Comparison of ENCODE assay signal across 24 cellular contexts in the genomic region with DNA sequence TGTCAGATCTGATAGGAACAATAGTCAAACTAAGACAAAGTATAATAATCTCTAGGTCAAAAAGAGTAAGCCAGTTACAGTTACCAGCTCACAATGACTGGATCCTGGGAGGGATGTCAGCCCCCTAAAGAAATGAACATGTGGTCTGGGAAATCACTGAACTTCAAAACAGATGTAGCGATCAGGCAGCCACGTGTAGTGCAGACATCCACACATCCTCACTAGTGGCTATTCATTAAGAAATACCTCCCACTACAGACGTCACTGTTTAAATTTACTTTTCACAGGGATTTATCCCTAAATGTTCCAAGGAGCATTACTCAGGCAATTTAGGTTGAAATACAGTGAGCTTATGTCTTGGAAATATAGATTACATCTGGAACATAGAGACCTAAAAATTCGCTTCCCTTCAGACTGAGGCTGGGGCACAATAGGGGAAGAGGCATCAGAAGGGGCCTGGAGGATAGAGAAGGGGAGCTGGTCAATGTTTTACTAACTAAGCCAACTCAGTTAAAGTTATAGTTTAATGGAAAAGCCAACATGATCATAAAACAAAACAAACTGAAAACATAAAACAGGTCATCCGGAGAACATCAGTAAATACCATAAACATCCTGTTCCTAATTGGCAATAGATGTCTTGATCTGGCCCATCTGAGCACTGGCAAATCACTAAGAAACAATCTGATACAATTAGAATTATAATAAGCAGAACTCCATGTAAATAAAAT.
DNase-seq lines count a peak whose midpoint lies in the region; ATAC-seq and TF ChIP-seq lines count a peak whose summit lies in the region.
"Had no signal": no experiment of that assay in that cellular context is flagged by ENCODE, and none has a peak within 500 bp of the region (broad histone marks: within the 10 kb centered on the region; RNA-seq: fewer than 3 reads in every experiment).

No MANE protein-coding gene starts in this region.

- no peak overlapping the region for H3K4me3 Mint-ChIP-seq in nephron progenitor cell
- H3K4me3 Mint-ChIP-seq: activated T-helper 17 cell treated with anti-CD3 and anti-CD28 coated beads, Interleukin-2, amount 50 U/mL, for 72 hours; brain; CD4-positive, alpha-beta T cell; naive B cell; stimulated activated effector memory CD8-positive, alpha-beta T cell treated with anti-CD3 and anti-CD28 coated beads, Interleukin-12 subunit alpha, Interleukin-12 subunit beta, amount 100 ng/mL, for 72 hours; T-helper 2 cell treated with Interferon-gamma antibody and Interleukin-4, amounts not matched to agents 5 μg/mL and 100 μg/mL, for 36 hours had no signal

- in situ Hi-C loops in ACHN (cut with HindIII; ENCODE audit: low pct_ligation_motif_present, low pct_unique_long_range_greater_than_20kb, low sequenced_read_pairs) = no loop called here

- H3K4me1 Mint-ChIP-seq in nephron progenitor cell = peaks cover 16% of the 10 kb centered on the region
- H3K4me1 Mint-ChIP-seq: activated T-helper 17 cell treated with anti-CD3 and anti-CD28 coated beads, Interleukin-2, amount 50 U/mL, for 72 hours; naive B cell; stimulated activated effector memory CD8-positive, alpha-beta T cell treated with anti-CD3 and anti-CD28 coated beads, Interleukin-12 subunit alpha, Interleukin-12 subunit beta, amount 100 ng/mL, for 72 hours had no signal

- peaks cover 14% of the 10 kb centered on the region for H3K36me3 Mint-ChIP-seq in nephron progenitor cell (ENCODE audit: low read depth)
- H3K36me3 Mint-ChIP-seq: stimulated activated effector memory CD8-positive, alpha-beta T cell treated with anti-CD3 and anti-CD28 coated beads, Interleukin-12 subunit alpha, Interleukin-12 subunit beta, amount 100 ng/mL, for 72 hours had no signal

- DNase-seq in ACHN (peak; percentile 6), kidney tubule cell (ENCODE audit: low spot score) (peak; percentile 13), nephron progenitor cell (no peak), cerebellar cortex (ENCODE audit: low spot score) (no peak), NCI-H146 treated with DMSO at 0.1 percent for 48 hours (lab: John Stamatoyannopoulos, UW; ENCODE audit: unreplicated experiment) (no peak)
- DNase-seq: activated CD4-positive, alpha-beta T cell treated with anti-CD3 and anti-CD28 coated beads for 4 hours; activated naive CD4-positive, alpha-beta T cell treated with anti-CD3 and anti-CD28 coated beads, Interleukin-2, amount 50 U/mL, for 16 hours; CD4-positive, alpha-beta T cell; hypothalamus; left lung; naive B cell; NCI-H146; NCI-H2107; nucleus accumbens; Peyer's patch; SHP77 had no signal

- ATAC-seq in SK-N-SH treated with all-trans-retinoic acid at 6 μM for 48 hours (peak; percentile 23; the same call in 1 of the 3 replicates), GM21526 (IDR thresholded peaks at IDR 0.05; ENCODE audit: low FRiP score, unreplicated experiment) (no peak), HG02610 (IDR thresholded peaks at IDR 0.05; ENCODE audit: unreplicated experiment) (no peak)
- ATAC-seq: activated T-helper 17 cell treated with anti-CD3 and anti-CD28 coated beads, Interleukin-2, amount 50 U/mL, for 72 hours; GM12878; left lung; stimulated activated effector memory CD8-positive, alpha-beta T cell treated with anti-CD3 and anti-CD28 coated beads, Interleukin-12 subunit alpha, Interleukin-12 subunit beta, amount 100 ng/mL, for 72 hours had no signal

- peaks cover 3% of the 10 kb centered on the region for H3K9me3 Mint-ChIP-seq in nephron progenitor cell
- H3K9me3 Mint-ChIP-seq: activated T-helper 17 cell treated with anti-CD3 and anti-CD28 coated beads, Interleukin-2, amount 50 U/mL, for 72 hours; CD4-positive, alpha-beta T cell; stimulated activated effector memory CD8-positive, alpha-beta T cell treated with anti-CD3 and anti-CD28 coated beads, Interleukin-12 subunit alpha, Interleukin-12 subunit beta, amount 100 ng/mL, for 72 hours; T-helper 2 cell treated with Interferon-gamma antibody and Interleukin-4, amounts not matched to agents 5 μg/mL and 100 μg/mL, for 36 hours had no signal

- no peak for TF ChIP-seq CTCF in nephron progenitor cell (IDR thresholded peaks at IDR 0.05)

- peak overlapping the region; percentile 17 for H3K27ac Mint-ChIP-seq in nephron progenitor cell
- H3K27ac Mint-ChIP-seq: activated T-helper 17 cell treated with anti-CD3 and anti-CD28 coated beads, Interleukin-2, amount 50 U/mL, for 72 hours; brain; CD4-positive, alpha-beta T cell; stimulated activated effector memory CD8-positive, alpha-beta T cell treated with anti-CD3 and anti-CD28 coated beads, Interleukin-12 subunit alpha, Interleukin-12 subunit beta, amount 100 ng/mL, for 72 hours; T-helper 2 cell treated with Interferon-gamma antibody and Interleukin-4, amounts not matched to agents 5 μg/mL and 100 μg/mL, for 36 hours had no signal

- no peaks in the 10 kb centered on the region for H3K27me3 Mint-ChIP-seq in nephron progenitor cell (ENCODE audit: low read depth, poor library complexity)
- H3K27me3 Mint-ChIP-seq: activated T-helper 17 cell treated with anti-CD3 and anti-CD28 coated beads, Interleukin-2, amount 50 U/mL, for 72 hours; CD4-positive, alpha-beta T cell; naive B cell had no signal

TF ChIP-seq in SK-N-SH treated with all-trans-retinoic acid at 6 μM for 48 hours, 23 proteins besides CTCF, POLR2A, EP300 and RAD21:
- peak; percentile 59; the same call in 1 of the 2 replicates for TF ChIP-seq TCF4 (CRISPR knock-in tag; IDR thresholded peaks at IDR 0.05; ENCODE audit: borderline replicate concordance)
- no peak for TF ChIP-seq BACH2 (CRISPR knock-in tag; IDR thresholded peaks at IDR 0.05; ENCODE audit: borderline replicate concordance)
- no peak for TF ChIP-seq ESRRG (CRISPR knock-in tag; IDR thresholded peaks at IDR 0.05)
- TF ChIP-seq PPARA (CRISPR knock-in tag; IDR thresholded peaks at IDR 0.05; ENCODE audit: borderline replicate concordance) = no peak
- no peak for TF ChIP-seq POU6F1 (CRISPR knock-in tag; IDR thresholded peaks at IDR 0.05; ENCODE audit: borderline replicate concordance, low read depth)

Comparison
In these comparisons a context has a peak if more than half of its experiments do, and no peak if none do; other contexts are left out.
1. DNase-seq: peak in ACHN (single experiment) and kidney tubule cell (single experiment); none in nephron progenitor cell (single experiment), cerebellar cortex (single experiment) and NCI-H146 treated with DMSO at 0.1 percent for 48 hours (single experiment).